ENCODE assay signal across 8 cellular contexts in genomic region chr20:47784256-47784598, GRCh38. TPM values are rescaled to one million over a fixed set of nuclear protein-coding genes. Genes with fewer than 3 reads are reported as not detected.
DNase-seq lines count a peak whose midpoint lies in the region; ATAC-seq and TF ChIP-seq lines count a peak whose summit lies in the region.

No MANE protein-coding gene starts in this region.

- TF ChIP-seq EP300 in stomach (IDR thresholded peaks at IDR 0.05): no peak

- 2 to 15% (median 3%) methylated on average over 8 of the region's 8 CpGs for WGBS in stomach, 5 donors

- H3K27ac ChIP-seq in left lung: no peak overlapping the region
- H3K27ac ChIP-seq in stomach: peak overlapping the region in 3 of 5 donors; percentile 74 to 90 (median 90)

- H3K36me3 ChIP-seq in left lung (no peaks in the 10 kb centered on the region), stomach (no peaks in the 10 kb centered on the region)

- H3K4me1 Mint-ChIP-seq in activated CD4-positive, alpha-beta T cell treated with anti-CD3 and anti-CD28 coated beads, Interleukin-2, amount 10 ng/mL, durations not matched to agents 24 days and 14 days: peaks cover 9% of the 10 kb centered on the region

- TF ChIP-seq POLR2A in stomach (IDR thresholded peaks at IDR 0.05): no peak

- H3K4me1 ChIP-seq in left lung: peaks cover 4 to 26% of the 10 kb centered on the region in 2 donors
- peaks cover 19 to 41% (median 30%) of the 10 kb centered on the region in 4 donors for H3K4me1 ChIP-seq in stomach

- in situ Hi-C loops in astrocyte of the spinal cord (cut with HindIII; ENCODE audit: low sequenced_read_pairs): no loop called here

- H3K4me3 Mint-ChIP-seq in activated CD4-positive, alpha-beta T cell treated with anti-CD3 and anti-CD28 coated beads, Interleukin-2, amount 10 ng/mL, durations not matched to agents 24 days and 14 days: peak overlapping the region; percentile 63

- intact Hi-C loops in activated CD4-positive, alpha-beta T cell treated with anti-CD3 and anti-CD28 coated beads, Interleukin-2, amount 10 ng/mL, durations not matched to agents 24 days and 14 days (cut with micrococcal nuclease): no loop called here
- intact Hi-C loops in left lung (cut with DNase I): no loop called here
- intact Hi-C loops in stomach (cut with DNase I; ENCODE audit: low total_unique reads): loop anchor here (10.0 kb wide), 1 partner anchor 119 kb away; no protein-coding TSS in a partner anchor
- intact Hi-C loops in left colon (cut with DNase I, micrococcal nuclease): loop anchor here in 1 of 2 donors (5.0 kb wide), 1 partner anchor 838 kb away; no protein-coding TSS in a partner anchor

- DNase-seq in activated CD4-positive, alpha-beta T cell treated with anti-CD3 and anti-CD28 coated beads, Interleukin-2, amount 10 ng/mL, durations not matched to agents 24 days and 14 days: no peak
- DNase-seq in activated CD4-positive, alpha-beta T cell treated with anti-CD3 and anti-CD28 coated beads for 48 hours: no peak
- DNase-seq in astrocyte of the spinal cord (ENCODE audit: low read depth, low spot score) (no peak), left lung (no peak), stomach (no peak), left colon (no peak), NCI-H1417 treated with DMSO at 0.1 percent for 48 hours (lab: John Stamatoyannopoulos, UW) (no peak)
- no peak for DNase-seq in central memory CD4-positive, alpha-beta T cell

- no peaks in the 10 kb centered on the region for H3K36me3 Mint-ChIP-seq in activated CD4-positive, alpha-beta T cell treated with anti-CD3 and anti-CD28 coated beads, Interleukin-2, amount 10 ng/mL, durations not matched to agents 24 days and 14 days (ENCODE audit: low read depth)

- H3K9me3 ChIP-seq in left lung: no peaks in the 10 kb centered on the region
- H3K9me3 ChIP-seq in stomach: no peaks in the 10 kb centered on the region

- TF ChIP-seq CTCF in astrocyte of the spinal cord (IDR thresholded peaks at IDR 0.05; ENCODE audit: low read depth, low read length) (no peak), left lung (IDR thresholded peaks at IDR 0.05) (no peak), stomach (IDR thresholded peaks at IDR 0.05) (no peak)

- peaks cover 60% of the 10 kb centered on the region for H3K27me3 Mint-ChIP-seq in activated CD4-positive, alpha-beta T cell treated with anti-CD3 and anti-CD28 coated beads, Interleukin-2, amount 10 ng/mL, durations not matched to agents 24 days and 14 days

- no peak overlapping the region for H3K27ac Mint-ChIP-seq in activated CD4-positive, alpha-beta T cell treated with anti-CD3 and anti-CD28 coated beads, Interleukin-2, amount 10 ng/mL, durations not matched to agents 24 days and 14 days

- H3K9me3 Mint-ChIP-seq in activated CD4-positive, alpha-beta T cell treated with anti-CD3 and anti-CD28 coated beads, Interleukin-2, amount 10 ng/mL, durations not matched to agents 24 days and 14 days: no peaks in the 10 kb centered on the region

- H3K27me3 ChIP-seq in left lung (peaks cover 6 to 68% of the 10 kb centered on the region in 2 donors), stomach (peaks cover 0 to 44% (median 0%) of the 10 kb centered on the region in 3 donors)

- H3K4me3 ChIP-seq in astrocyte of the spinal cord (ENCODE audit: low read depth, low read length) (peak overlapping the region; percentile 40), left lung (peak overlapping the region; percentile 43 to 49), stomach (peak overlapping the region; percentile 62 to 73 (median 68))

- no peak for ATAC-seq in left lung
- ATAC-seq in left colon: no peak

RNA-seq across cellular contexts. Expression of gene SULF2, which starts 1.1 kb away (rescaled TPM):
- 1.2 and 1.3 TPM in 2 replicates for total RNA-seq in activated CD4-positive, alpha-beta T cell treated with anti-CD3 and anti-CD28 coated beads, Interleukin-2, amount 10 ng/mL, durations not matched to agents 24 days and 14 days
- total RNA-seq in left lung: 10 to 100 TPM; 40.4 to 42.0 TPM
- total RNA-seq in stomach: 100 to 1,000 TPM in 2 of 5 donors, 10 to 100 TPM in 3; 21.0 to 226 (median 29.9) TPM
- 10 to 100 TPM in 1 of 3 donors, 1 to 10 TPM in 2; 9.0 to 62.9 (median 9.1) TPM for polyA plus RNA-seq in stomach
- total RNA-seq in left colon: 100 to 1,000 TPM; 124 to 177 TPM

Comparison
In these comparisons a context has a peak if more than half of its experiments do, and no peak if none do; other contexts are left out.
1. H3K27ac ChIP-seq: peak in stomach (3 of 5); none in left lung (0 of 2).
2. Peak in every context shown above with its lines, with median percentiles within 50 percentile points of each other: H3K4me3 ChIP-seq.